In the genomic region with DNA sequence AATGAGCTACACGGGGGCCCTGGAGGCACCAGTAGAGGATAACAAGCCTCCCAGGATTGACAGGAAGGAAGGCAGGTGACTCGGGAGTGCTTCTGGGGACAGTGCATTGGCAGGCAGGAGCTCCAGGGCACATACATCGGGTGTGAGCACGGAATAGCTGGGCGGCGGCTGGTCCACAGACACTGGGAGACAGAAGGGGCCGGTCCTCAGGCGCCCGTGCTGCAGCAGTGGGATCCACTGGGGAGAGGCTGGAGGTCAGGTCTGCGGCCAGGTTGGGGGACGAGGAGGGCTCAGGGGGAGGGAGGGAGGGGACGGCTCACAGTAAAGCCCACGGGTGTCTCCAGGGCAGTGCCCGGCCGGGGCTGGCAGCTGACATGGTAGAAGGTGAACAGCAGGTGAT, we compare ENCODE assay signal across 1 cellular context.
TF ChIP-seq lines count a peak whose summit lies in the region.

No MANE protein-coding gene starts in this region.

TF ChIP-seq in HepG2, 621 proteins besides CTCF, POLR2A, EP300 and RAD21:
- no peak for TF ChIP-seq ZHX2 (IDR thresholded peaks at IDR 0.05; ENCODE audit: low read depth)
- TF ChIP-seq ZHX2 (CRISPR knock-in tag; IDR thresholded peaks at IDR 0.05; ENCODE audit: borderline replicate concordance): no peak
- TF ChIP-seq BORCS8-MEF2B (CRISPR knock-in tag; IDR thresholded peaks at IDR 0.05): no peak
- no peak for TF ChIP-seq ZNF607 (CRISPR knock-in tag; IDR thresholded peaks at IDR 0.05; ENCODE audit: borderline replicate concordance)
- TF ChIP-seq HMG20B (CRISPR knock-in tag; conservative IDR thresholded peaks at IDR 0.05): no peak
- TF ChIP-seq PCBP1 (IDR thresholded peaks at IDR 0.05; ENCODE audit: borderline replicate concordance, low read depth, low read length): no peak
- TF ChIP-seq ZNF207 (IDR thresholded peaks at IDR 0.05; ENCODE audit: borderline replicate concordance): no peak
- TF ChIP-seq ZFP36L2 (CRISPR knock-in tag; IDR thresholded peaks at IDR 0.05): no peak
- no peak for TF ChIP-seq ZNF747 (CRISPR knock-in tag; IDR thresholded peaks at IDR 0.05; ENCODE audit: borderline replicate concordance)
- TF ChIP-seq RBAK (CRISPR knock-in tag; IDR thresholded peaks at IDR 0.05): no peak
- TF ChIP-seq MYNN (CRISPR knock-in tag; IDR thresholded peaks at IDR 0.05; ENCODE audit: low read depth): no peak
- no peak for TF ChIP-seq ZBTB44 (CRISPR knock-in tag; IDR thresholded peaks at IDR 0.05)
- no peak for TF ChIP-seq ZNF737 (CRISPR knock-in tag; IDR thresholded peaks at IDR 0.05; ENCODE audit: borderline replicate concordance)
- TF ChIP-seq GTF2F1 (IDR thresholded peaks at IDR 0.05; ENCODE audit: low read length): no peak
- TF ChIP-seq MXD3 (CRISPR knock-in tag; IDR thresholded peaks at IDR 0.05): no peak
- no peak for TF ChIP-seq CEBPZ (IDR thresholded peaks at IDR 0.05; ENCODE audit: low read length)
- TF ChIP-seq ATF2 (CRISPR knock-in tag; IDR thresholded peaks at IDR 0.05): no peak
